ENCODE assay signal across 9 cellular contexts in the genomic region with DNA sequence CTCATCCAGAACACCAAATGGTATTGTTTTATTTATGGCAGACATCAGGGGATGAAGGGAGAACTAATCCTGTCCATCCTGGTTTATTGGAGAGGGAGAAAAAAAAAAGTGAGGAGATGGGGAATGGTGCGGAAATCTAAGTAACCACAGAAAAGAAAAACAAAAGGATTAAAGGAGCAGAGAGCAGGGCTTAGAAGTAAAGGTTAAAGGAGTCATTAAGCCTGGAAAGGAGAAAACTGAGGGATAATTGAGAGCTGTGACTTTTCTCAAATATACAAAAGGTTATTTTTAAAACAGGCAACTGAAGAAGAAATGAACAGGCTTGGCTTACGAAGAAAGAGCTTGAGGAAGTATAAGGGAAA.
A peak's percentile ranks its signal among the peaks of the same experiment; 100 is the strongest.
DNase-seq lines count a peak whose midpoint lies in the region; ATAC-seq and TF ChIP-seq lines count a peak whose summit lies in the region.
"Had no signal": no experiment of that assay in that cellular context is flagged by ENCODE, and none has a peak within 500 bp of the region (broad histone marks: within the 10 kb centered on the region; RNA-seq: fewer than 3 reads in every experiment).

No MANE protein-coding gene starts in this region.

- H3K27me3 ChIP-seq in stomach = no peaks in the 10 kb centered on the region

- intact Hi-C loops in stomach (cut with DNase I; ENCODE audit: low total_unique reads) (no loop called here), left colon (cut with DNase I, micrococcal nuclease) (loop anchor here in 1 of 2 donors (5.0 kb wide), 2 partner anchors 38 to 128 kb away; partner anchors contain the start of gene PPP1CB)

- peak overlapping the region; percentile 53 to 97 (median 94) for H3K27ac ChIP-seq in stomach

- no peaks in the 10 kb centered on the region for H3K36me3 ChIP-seq in stomach

- H3K9me3 Mint-ChIP-seq in T-helper 2 cell treated with Interferon-gamma antibody and Interleukin-4, amounts not matched to agents 5 μg/mL and 100 μg/mL, for 36 hours = peaks cover 5% of the 10 kb centered on the region
- H3K9me3 Mint-ChIP-seq in activated T-helper 17 cell treated with anti-CD3 and anti-CD28 coated beads, Interleukin-2, amount 50 U/mL, for 72 hours = no peaks in the 10 kb centered on the region
- H3K9me3 Mint-ChIP-seq in memory B cell = no peaks in the 10 kb centered on the region

- H3K36me3 Mint-ChIP-seq in T-helper 2 cell treated with Interferon-gamma antibody and Interleukin-4, amounts not matched to agents 5 μg/mL and 100 μg/mL, for 36 hours (ENCODE audit: low read depth) = peaks cover 1% of the 10 kb centered on the region
- peaks cover 4% of the 10 kb centered on the region for H3K36me3 Mint-ChIP-seq in activated T-helper 17 cell treated with anti-CD3 and anti-CD28 coated beads, Interleukin-2, amount 50 U/mL, for 72 hours (ENCODE audit: low read depth)
- peaks cover 2% of the 10 kb centered on the region for H3K36me3 Mint-ChIP-seq in memory B cell

- 34 to 59% (median 42%) methylated on average over 2 of the region's 2 CpGs for WGBS in stomach, 5 donors

- peak overlapping the region; percentile 72 for H3K4me3 Mint-ChIP-seq in T-helper 2 cell treated with Interferon-gamma antibody and Interleukin-4, amounts not matched to agents 5 μg/mL and 100 μg/mL, for 36 hours
- H3K4me3 Mint-ChIP-seq in activated T-helper 17 cell treated with anti-CD3 and anti-CD28 coated beads, Interleukin-2, amount 50 U/mL, for 72 hours = peak overlapping the region; percentile 85
- H3K4me3 Mint-ChIP-seq in memory B cell = no peak overlapping the region

- H3K9me3 ChIP-seq in stomach = no peaks in the 10 kb centered on the region

- TF ChIP-seq POLR2A in stomach (IDR thresholded peaks at IDR 0.05) = no peak

- no peak for ATAC-seq in activated T-helper 17 cell treated with anti-CD3 and anti-CD28 coated beads, Interleukin-2, amount 50 U/mL, for 72 hours (replicated peaks)
- ATAC-seq in memory B cell (ENCODE audit: low read depth) = no peak
- ATAC-seq in left colon = no peak
- ATAC-seq in HG02763 (IDR thresholded peaks at IDR 0.05; ENCODE audit: unreplicated experiment) = no peak

- no peak overlapping the region for H3K4me3 ChIP-seq in stomach

- no peak for TF ChIP-seq CTCF in stomach (IDR thresholded peaks at IDR 0.05)

- TF ChIP-seq EP300 in stomach (IDR thresholded peaks at IDR 0.05) = no peak

- peak overlapping the region; percentile 88 for H3K27ac Mint-ChIP-seq in T-helper 2 cell treated with Interferon-gamma antibody and Interleukin-4, amounts not matched to agents 5 μg/mL and 100 μg/mL, for 36 hours
- peak overlapping the region; percentile 98 for H3K27ac Mint-ChIP-seq in activated T-helper 17 cell treated with anti-CD3 and anti-CD28 coated beads, Interleukin-2, amount 50 U/mL, for 72 hours
- peak overlapping the region; percentile 61 for H3K27ac Mint-ChIP-seq in memory B cell

- H3K4me1 Mint-ChIP-seq in T-helper 2 cell treated with Interferon-gamma antibody and Interleukin-4, amounts not matched to agents 5 μg/mL and 100 μg/mL, for 36 hours (ENCODE audit: low read depth) = peaks cover 72% of the 10 kb centered on the region
- peaks cover 52% of the 10 kb centered on the region for H3K4me1 Mint-ChIP-seq in activated T-helper 17 cell treated with anti-CD3 and anti-CD28 coated beads, Interleukin-2, amount 50 U/mL, for 72 hours
- peaks cover 30% of the 10 kb centered on the region for H3K4me1 Mint-ChIP-seq in memory B cell

- H3K4me1 ChIP-seq in stomach = peaks cover 46 to 98% (median 77%) of the 10 kb centered on the region in 4 donors

- no peak for DNase-seq in T-helper 2 cell treated with Interferon-gamma antibody and Interleukin-4, amounts not matched to agents 5 μg/mL and 100 μg/mL, for 36 hours (ENCODE audit: low spot score)
- DNase-seq in T-helper 2 cell (no peak), memory B cell (ENCODE audit: low spot score in 2 of 2) (no peak), stomach (no peak), left colon (no peak), NCI-H187 (lab: John Stamatoyannopoulos, UW) (no peak)
- DNase-seq: 8988T had no signal

- H3K27me3 Mint-ChIP-seq in T-helper 2 cell treated with Interferon-gamma antibody and Interleukin-4, amounts not matched to agents 5 μg/mL and 100 μg/mL, for 36 hours (ENCODE audit: low read depth) = no peaks in the 10 kb centered on the region
- no peaks in the 10 kb centered on the region for H3K27me3 Mint-ChIP-seq in activated T-helper 17 cell treated with anti-CD3 and anti-CD28 coated beads, Interleukin-2, amount 50 U/mL, for 72 hours
- peaks cover 4% of the 10 kb centered on the region for H3K27me3 Mint-ChIP-seq in memory B cell
